1 cellular context compared by ENCODE assay signal in the genomic region with DNA sequence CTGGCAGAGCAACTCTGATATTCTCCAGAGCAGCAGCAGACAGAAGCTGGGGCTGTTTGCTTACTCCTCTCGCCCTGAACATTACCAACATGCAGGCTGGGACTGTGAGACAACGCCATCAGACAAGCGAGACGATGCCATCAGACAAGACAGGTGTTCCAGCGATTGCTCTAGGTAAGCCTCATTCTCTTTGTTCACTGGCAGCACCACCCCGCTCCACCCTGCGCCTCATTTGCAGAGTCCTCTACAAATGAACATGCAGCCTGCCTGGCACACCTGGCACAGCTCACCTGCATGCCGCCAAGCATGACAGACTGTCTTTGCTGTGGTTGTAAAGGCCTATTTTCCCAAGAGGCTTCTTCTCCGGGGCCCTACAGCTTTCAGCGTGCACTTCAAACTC.
TF ChIP-seq lines count a peak whose summit lies in the region.

No MANE protein-coding gene starts in this region.

TF ChIP-seq in SK-N-SH, 30 proteins besides CTCF, POLR2A, EP300 and RAD21 (continued from another document):
- TF ChIP-seq CHD2 (IDR thresholded peaks at IDR 0.05; ENCODE audit: low read length, partially characterized antibody), result no peak
